ENCODE assay signal across 24 cellular contexts in the genomic region with DNA sequence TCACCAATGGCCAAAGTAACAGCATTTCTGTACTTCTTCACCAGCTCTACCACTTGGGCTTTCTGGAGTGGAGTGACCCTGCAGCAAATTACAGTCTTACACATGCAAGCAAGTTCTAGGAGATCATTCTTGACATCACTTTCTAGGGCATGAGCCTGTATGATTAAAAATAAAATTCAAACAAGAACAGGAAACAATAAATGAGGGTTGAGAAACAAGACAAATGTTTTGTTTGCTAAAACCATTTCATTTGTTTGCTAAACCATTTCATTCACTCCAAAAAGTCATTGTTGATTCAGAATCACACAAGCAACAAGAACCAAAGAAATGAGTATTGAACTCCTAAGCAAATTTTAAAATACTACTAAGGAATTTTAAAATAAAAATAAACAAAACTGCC.
DNase-seq lines count a peak whose midpoint lies in the region; ATAC-seq, FAIRE-seq and TF ChIP-seq lines count a peak whose summit lies in the region.
"Had no signal": no experiment of that assay in that cellular context is flagged by ENCODE, and none has a peak within 500 bp of the region (broad histone marks: within the 10 kb centered on the region; RNA-seq: fewer than 3 reads in every experiment).

No MANE protein-coding gene starts in this region.

- H3K4me2 ChIP-seq in H1 (ENCODE audit: insufficient read depth in 1 of 2, low read depth in 2 of 2, low read length in 2 of 2) (no peak overlapping the region), neural progenitor cell (no peak overlapping the region)

- no peaks in the 10 kb centered on the region for H4K20me1 ChIP-seq in H1 (replicated peaks in 1 of 2; ENCODE audit: control insufficient read depth in 1 of 2, insufficient read depth in 2 of 2, low read length in 2 of 2)
- H4K20me1 ChIP-seq in neural progenitor cell (ENCODE audit: low read depth) = no peaks in the 10 kb centered on the region

- no peak overlapping the region for H4K8ac ChIP-seq in H1 (ENCODE audit: extremely low read depth, insufficient read depth, low read length)

- no peak for ATAC-seq in natural killer cell treated with Interleukin-12 subunit alpha and Interleukin-12 subunit beta and Interleukin-15 and Interleukin-18, amount 100 ng/mL, for 72 hours
- ATAC-seq: GM12878 had no signal

- H4K5ac ChIP-seq in H1 (ENCODE audit: insufficient read length, low read depth, low read length) = no peak overlapping the region

- H3K36me3 Mint-ChIP-seq in natural killer cell treated with Interleukin-12 subunit alpha and Interleukin-12 subunit beta and Interleukin-15 and Interleukin-18, amount 100 ng/mL, for 72 hours = peaks cover 42% of the 10 kb centered on the region
- H3K36me3 Mint-ChIP-seq in neural progenitor cell = no peaks in the 10 kb centered on the region

- FAIRE-seq in H1 (lab: Jason Lieb, UNC) = peak; percentile 24
- FAIRE-seq: GM12878 had no signal

- H2AK5ac ChIP-seq in H1 (ENCODE audit: low read depth, low read length) = no peak overlapping the region

- H3K27ac Mint-ChIP-seq in natural killer cell treated with Interleukin-12 subunit alpha and Interleukin-12 subunit beta and Interleukin-15 and Interleukin-18, amount 100 ng/mL, for 72 hours = peak overlapping the region; percentile 18 to 33
- no peak overlapping the region for H3K27ac Mint-ChIP-seq in neural progenitor cell

- no peaks in the 10 kb centered on the region for H3K79me1 ChIP-seq in H1 (ENCODE audit: low read depth, low read length)

- H3K79me2 ChIP-seq in H1 (ENCODE audit: control insufficient read depth in 1 of 2, insufficient read depth in 2 of 2, low read length in 2 of 2) (no peaks in the 10 kb centered on the region), neural progenitor cell (ENCODE audit: low read depth) (no peaks in the 10 kb centered on the region)

- TF ChIP-seq POLR2A in H1 (IDR thresholded peaks at IDR 0.05; ENCODE audit: control extremely low read depth in 1 of 2, low read depth in 2 of 2, low read length in 2 of 2) (no peak), uterus (IDR thresholded peaks at IDR 0.05) (no peak)

- intact Hi-C loops in uterus (cut with DNase I; ENCODE audit: low total_unique reads) = no loop called here

- H3K27me3 ChIP-seq in H1 (replicated peaks in 1 of 4; ENCODE audit: control insufficient read depth in 3 of 4, extremely low read depth in 1 of 4, insufficient read depth in 3 of 4, low read length in 3 of 4) (peaks cover 0 to 1% (median 0%) of the 10 kb centered on the region in 4 experiments; a peak in 1 of 7 replicates), uterus (no peaks in the 10 kb centered on the region), neural progenitor cell (no peaks in the 10 kb centered on the region)

- no peak overlapping the region for H3K14ac ChIP-seq in H1 (ENCODE audit: insufficient read length)

- H3K9me3 ChIP-seq in H1 (ENCODE audit: insufficient read depth in 2 of 2, low read depth in 1 of 2, low read length in 1 of 2) = no peaks in the 10 kb centered on the region
- H3K9me3 ChIP-seq in uterus = no peaks in the 10 kb centered on the region
- no peaks in the 10 kb centered on the region for H3K9me3 ChIP-seq in neural progenitor cell (ENCODE audit: low read depth)

- no peak overlapping the region for H4K91ac ChIP-seq in H1 (replicated peaks; ENCODE audit: insufficient read length, low read length)

- no peak overlapping the region for H2BK20ac ChIP-seq in H1 (ENCODE audit: low read length)

- no peak overlapping the region for H2BK120ac ChIP-seq in H1 (replicated peaks; ENCODE audit: low read depth, low read length)

- H3K27ac ChIP-seq in H1 (ENCODE audit: low read depth, low read length) = no peak overlapping the region
- H3K27ac ChIP-seq in uterus = peak overlapping the region; percentile 84 to 92
- no peak overlapping the region for H3K27ac ChIP-seq in neural progenitor cell
- H3K27ac ChIP-seq: 22Rv1, HL-60, RWPE1 had no signal

- no peak overlapping the region for H3K23ac ChIP-seq in H1 (ENCODE audit: insufficient read length)

- H3K36me3 ChIP-seq in H1 (ENCODE audit: control insufficient read depth in 2 of 4, insufficient read depth in 4 of 4, low read length in 3 of 4) (no peaks in the 10 kb centered on the region), uterus (no peaks in the 10 kb centered on the region), neural progenitor cell (no peaks in the 10 kb centered on the region)

- H3K4me3 ChIP-seq in H1 (ENCODE audit: extremely low read depth in 1 of 4, insufficient read depth in 2 of 4, low read depth in 3 of 4, low read length in 4 of 4) (no peak overlapping the region), uterus (no peak overlapping the region), neural progenitor cell (no peak overlapping the region)
- H3K4me3 ChIP-seq: GM12878 had no signal

- H3K18ac ChIP-seq in H1 (ENCODE audit: extremely low read depth, low read length) = no peak overlapping the region

- H2AFZ ChIP-seq in H1 (ENCODE audit: low read length) (no peak overlapping the region), neural progenitor cell (replicated peaks) (no peak overlapping the region)

- no peaks in the 10 kb centered on the region for H3K9me3 Mint-ChIP-seq in natural killer cell treated with Interleukin-12 subunit alpha and Interleukin-12 subunit beta and Interleukin-15 and Interleukin-18, amount 100 ng/mL, for 72 hours
- H3K9me3 Mint-ChIP-seq in neural progenitor cell = no peaks in the 10 kb centered on the region

- H2BK15ac ChIP-seq in H1 (ENCODE audit: low read length) = no peak overlapping the region

- H3K9ac ChIP-seq in H1 (replicated peaks in 1 of 4; ENCODE audit: extremely low read depth in 1 of 4, low read depth in 3 of 4, low read length in 3 of 4) = no peak overlapping the region
- H3K9ac ChIP-seq in neural progenitor cell = no peak overlapping the region

- H3K4me1 ChIP-seq in H1 (replicated peaks in 1 of 4; ENCODE audit: control insufficient read depth in 3 of 4, insufficient read depth in 4 of 4, low read length in 3 of 4) (peaks cover 0 to 7% (median 2%) of the 10 kb centered on the region in 4 experiments; a peak in 4 of 7 replicates), uterus (peaks cover 0 to 32% of the 10 kb centered on the region in 2 donors), neural progenitor cell (peaks cover 62% of the 10 kb centered on the region)

- TF ChIP-seq EP300 in H1 (IDR thresholded peaks at IDR 0.05; ENCODE audit: borderline replicate concordance in 1 of 2, low read depth in 2 of 2, low read length in 2 of 2) = no peak

- no peaks in the 10 kb centered on the region for H3K27me3 Mint-ChIP-seq in natural killer cell treated with Interleukin-12 subunit alpha and Interleukin-12 subunit beta and Interleukin-15 and Interleukin-18, amount 100 ng/mL, for 72 hours
- peaks cover 2% of the 10 kb centered on the region for H3K27me3 Mint-ChIP-seq in neural progenitor cell (ENCODE audit: insufficient read depth, low read depth)

- H2BK12ac ChIP-seq in H1 (ENCODE audit: low read depth, low read length) = no peak overlapping the region

- POLR2A ChIA-PET in H1 (lab: Charles Lee; ENCODE audit: partially characterized antibody) = no interaction called here

- H3K4ac ChIP-seq in H1 (replicated peaks; ENCODE audit: insufficient read length, low read depth, low read length) = no peak overlapping the region

- no peak overlapping the region for H2BK5ac ChIP-seq in H1 (ENCODE audit: low read depth, low read length)

- no peak for TF ChIP-seq RAD21 in H1 (IDR thresholded peaks at IDR 0.05 in 1 of 2, conservative IDR thresholded peaks at IDR 0.05 in 1 of 2; ENCODE audit: low read depth in 2 of 2, low read length in 2 of 2)

- CTCF ChIA-PET in H1 (lab: Charles Lee; ENCODE audit: partially characterized antibody) = interaction anchor here (0.7 kb wide), 1 partner anchor 532 kb away, joined by 3 read pairs; no protein-coding TSS in a partner anchor

- H3F3A ChIP-seq in neural progenitor cell (ENCODE audit: low read depth) = peaks cover 6% of the 10 kb centered on the region

- H3K4me1 Mint-ChIP-seq in natural killer cell treated with Interleukin-12 subunit alpha and Interleukin-12 subunit beta and Interleukin-15 and Interleukin-18, amount 100 ng/mL, for 72 hours (ENCODE audit: low read depth in 2 of 2) = peaks cover 22 to 27% of the 10 kb centered on the region in 2 donors
- peaks cover 15% of the 10 kb centered on the region for H3K4me1 Mint-ChIP-seq in neural progenitor cell

- H3K4me3 Mint-ChIP-seq in natural killer cell treated with Interleukin-12 subunit alpha and Interleukin-12 subunit beta and Interleukin-15 and Interleukin-18, amount 100 ng/mL, for 72 hours = no peak overlapping the region
- no peak overlapping the region for H3K4me3 Mint-ChIP-seq in neural progenitor cell

- TF ChIP-seq CTCF in H1 (IDR thresholded peaks at IDR 0.05; ENCODE audit: control extremely low read depth in 1 of 3, insufficient read depth in 1 of 3, low read depth in 1 of 3, low read length in 3 of 3) = no peak
- TF ChIP-seq CTCF in uterus (IDR thresholded peaks at IDR 0.05) = no peak
- no peak for TF ChIP-seq CTCF in neural progenitor cell (IDR thresholded peaks at IDR 0.05)

- DNase-seq in DMS53 (lab: John Stamatoyannopoulos, UW) (peak; percentile 2), DMS53 treated with DMSO at 0.1 percent for 48 hours (lab: John Stamatoyannopoulos, UW; ENCODE audit: unreplicated experiment) (no peak), H1 (ENCODE audit: low read depth in 1 of 2, low spot score in 2 of 2) (no peak), uterus (no peak), neural progenitor cell (ENCODE audit: low spot score) (no peak), DMS153 (lab: John Stamatoyannopoulos, UW) (no peak), RPMI8226 (no peak)
- no peak for DNase-seq in natural killer cell treated with Interleukin-12 subunit alpha and Interleukin-12 subunit beta and Interleukin-15 and Interleukin-18, amount 100 ng/mL, for 72 hours (ENCODE audit: low spot score)
- DNase-seq: Calu3, EL, GDM1, GOT3, HCEC 1CT, NCI-H1092 treated with DMSO at 0.1 percent for 48 hours, NCI-H1436, NCI-H187, NCI-H2081 treated with DMSO at 0.1 percent for 48 hours, NCI-H2171, NCI-H524, SHP77 had no signal

- no peaks in the 10 kb centered on the region for H3K23me2 ChIP-seq in H1 (ENCODE audit: low read depth, low read length)

- no peak overlapping the region for H3K56ac ChIP-seq in H1 (replicated peaks; ENCODE audit: insufficient read length, low read depth, low read length)

TF ChIP-seq in H1, 55 proteins besides CTCF, POLR2A, EP300 and RAD21:
- TF ChIP-seq TEAD4 (IDR thresholded peaks at IDR 0.05; ENCODE audit: low read depth, low read length) (no peak), TBP (IDR thresholded peaks at IDR 0.05; ENCODE audit: low read depth, low read length) (no peak)

Comparison
In these comparisons a context has a peak if more than half of its experiments do, and no peak if none do; other contexts are left out.
1. H3K27ac ChIP-seq: peak in uterus (2 of 2); none in H1 (single experiment) and neural progenitor cell (single experiment).